In genomic region chr19:13269348-13269747, GRCh38 we compare ENCODE assay signal across 22 cellular contexts.
"Had no signal": no experiment of that assay in that cellular context is flagged by ENCODE, and none has a peak within 500 bp of the region (broad histone marks: within the 10 kb centered on the region; RNA-seq: fewer than 3 reads in every experiment).

No MANE protein-coding gene starts in this region.

- H3K4me1 Mint-ChIP-seq: immature natural killer cell; naive thymus-derived CD8-positive, alpha-beta T cell; nephron progenitor cell; stimulated activated memory B cell treated with anti-CD40 and anti-IgM and Interleukin-4, amounts not matched to agents 10 μg/mL and 1 μg/mL and 100 μg/mL, for 72 hours had no signal

- H3K27me3 Mint-ChIP-seq: naive thymus-derived CD8-positive, alpha-beta T cell; stimulated activated memory B cell treated with anti-CD40 and anti-IgM and Interleukin-4, amounts not matched to agents 10 μg/mL and 1 μg/mL and 100 μg/mL, for 72 hours had no signal

- H3K36me3 Mint-ChIP-seq: immature natural killer cell; naive thymus-derived CD8-positive, alpha-beta T cell; stimulated activated memory B cell treated with anti-CD40 and anti-IgM and Interleukin-4, amounts not matched to agents 10 μg/mL and 1 μg/mL and 100 μg/mL, for 72 hours had no signal

- H3K4me3 Mint-ChIP-seq: effector memory CD8-positive, alpha-beta T cell; immature natural killer cell; naive thymus-derived CD8-positive, alpha-beta T cell; nephron progenitor cell; stimulated activated memory B cell treated with anti-CD40 and anti-IgM and Interleukin-4, amounts not matched to agents 10 μg/mL and 1 μg/mL and 100 μg/mL, for 72 hours had no signal

- H3K27ac Mint-ChIP-seq: effector memory CD8-positive, alpha-beta T cell; immature natural killer cell; naive thymus-derived CD8-positive, alpha-beta T cell; nephron progenitor cell; stimulated activated memory B cell treated with anti-CD40 and anti-IgM and Interleukin-4, amounts not matched to agents 10 μg/mL and 1 μg/mL and 100 μg/mL, for 72 hours had no signal

- DNase-seq: cortex of kidney; effector memory CD8-positive, alpha-beta T cell; erythroblast; esophagus squamous epithelium; foreskin melanocyte; glutamatergic neuron; hypothalamus; immature natural killer cell; islet precursor cell; left ventricle myocardium superior; lower lobe of right lung; naive thymus-derived CD8-positive, alpha-beta T cell; nephron progenitor cell; nucleus accumbens; sigmoid colon; spleen; stimulated activated CD4-positive, alpha-beta T cell treated with anti-CD3 and anti-CD28 coated beads, Interleukin-4, amount 100 ng/mL, for 4 hours; stimulated activated naive CD8-positive, alpha-beta T cell treated with anti-CD3 and anti-CD28 coated beads, Interleukin-15, Interleukin-2, amounts not matched to agents 100 U/mL and 50 U/mL, for 24 hours; testis; tibial artery; upper lobe of left lung had no signal

- ATAC-seq: effector memory CD8-positive, alpha-beta T cell; left ventricle myocardium superior; lower lobe of right lung; naive thymus-derived CD8-positive, alpha-beta T cell; stimulated activated memory B cell treated with anti-CD40 and anti-IgM and Interleukin-4, amounts not matched to agents 10 μg/mL and 1 μg/mL and 100 μg/mL, for 72 hours; stimulated activated naive CD8-positive, alpha-beta T cell treated with anti-CD3 and anti-CD28 coated beads, Interleukin-15, Interleukin-2, amounts not matched to agents 100 U/mL and 50 U/mL, for 24 hours had no signal

- H3K9me3 Mint-ChIP-seq: effector memory CD8-positive, alpha-beta T cell had no signal
